Comparison of ENCODE assay signal across 12 cellular contexts in genomic region chr19:7986321-7987083, GRCh38. TPM values are rescaled to one million over a fixed set of nuclear protein-coding genes. Genes with fewer than 3 reads are reported as not detected.
DNase-seq lines count a peak whose midpoint lies in the region; ATAC-seq and TF ChIP-seq lines count a peak whose summit lies in the region.
"Had no signal": no experiment of that assay in that cellular context is flagged by ENCODE, and none has a peak within 500 bp of the region (broad histone marks: within the 10 kb centered on the region; RNA-seq: fewer than 3 reads in every experiment).

No MANE protein-coding gene starts in this region.

- DNase-seq in AG04450 (ENCODE audit: low read depth, low spot score) (peak; percentile 34), M059J (ENCODE audit: low read depth) (peak; percentile 71), dedifferentiated amniotic fluid mesenchymal stem cell (ENCODE audit: extremely low spot score) (peak; percentile 66), SHP77 treated with DMSO at 0.1 percent for 48 hours (lab: John Stamatoyannopoulos, UW) (no peak), OCI-LY7 (ENCODE audit: low spot score) (no peak)
- DNase-seq in stimulated activated CD4-positive, alpha-beta T cell treated with anti-CD3 and anti-CD28 coated beads, Interleukin-12 subunit alpha, Interleukin-12 subunit beta, amount 100 ng/mL, for 4 hours: no peak
- DNase-seq: activated T-cell treated with anti-CD3 and anti-CD28 coated beads for 4 hours, COR-L47, NCI-H446 treated with DMSO at 0.1 percent for 48 hours had no signal

- H4K20me1 ChIP-seq in OCI-LY7 (ENCODE audit: insufficient read depth, low read length): peaks cover 4% of the 10 kb centered on the region; the same call in 1 of the 2 replicates

- H2AFZ ChIP-seq in OCI-LY7 (ENCODE audit: low read length): no peak overlapping the region

- no TSS peak for BruUV-seq in OCI-LY7 (replicated peaks; lab: Mats Ljungman, UMichigan)

- no peaks in the 10 kb centered on the region for H3K4me1 ChIP-seq in OCI-LY7 (ENCODE audit: insufficient read depth, low read length, poor library complexity, severe bottlenecking)

- POLR2A ChIA-PET in AG04450 (lab: Yijun Ruan, JAX) (no interaction called here), OCI-LY7 (lab: Charles Lee) (no interaction called here)

- no peaks in the 10 kb centered on the region for H3K9me2 ChIP-seq in OCI-LY7 (ENCODE audit: insufficient read depth, low read length)

- no peak for TF ChIP-seq CTCF in AG04450 (IDR thresholded peaks at IDR 0.05; ENCODE audit: low read depth, low read length)
- no peak for TF ChIP-seq CTCF in nephron (IDR thresholded peaks at IDR 0.05; ENCODE audit: unreplicated experiment in 3 of 3)
- no peak for TF ChIP-seq CTCF in OCI-LY7 (conservative IDR thresholded peaks at IDR 0.05; ENCODE audit: low read length)

- peaks cover 6% of the 10 kb centered on the region for H3K4me1 Mint-ChIP-seq in nephron

- H3K27me3 ChIP-seq in AG04450 (ENCODE audit: control insufficient read depth, insufficient read depth, low read length): no peaks in the 10 kb centered on the region

- intact Hi-C loops in OCI-LY7 (cut with micrococcal nuclease; ENCODE audit: unreplicated experiment): no loop called here

- peaks cover 93% of the 10 kb centered on the region for H3K36me3 ChIP-seq in OCI-LY7 (ENCODE audit: insufficient read depth, low read length)

- no peak overlapping the region for H3K4me3 Mint-ChIP-seq in nephron
- H3K4me3 Mint-ChIP-seq: stimulated activated effector memory CD8-positive, alpha-beta T cell treated with anti-CD3 and anti-CD28 coated beads, Interleukin-12 subunit alpha, Interleukin-12 subunit beta, amount 100 ng/mL, for 72 hours had no signal

- H3K27ac ChIP-seq in AG04450 (ENCODE audit: low read depth, low read length) (no peak overlapping the region), OCI-LY7 (ENCODE audit: low read depth, low read length, poor library complexity, severe bottlenecking) (no peak overlapping the region)

- ATAC-seq in HG02840 (IDR thresholded peaks at IDR 0.05; ENCODE audit: low FRiP score, unreplicated experiment): no peak

- no peaks in the 10 kb centered on the region for H3K27me3 Mint-ChIP-seq in nephron (ENCODE audit: low read depth)

- CTCF ChIA-PET in AG04450 (lab: Charles Lee) (interaction anchor here (1.0 to 4.5 kb wide), 5 partner anchors 15 to 42 kb away, joined by 3 to 42 read pairs (median 8); no protein-coding TSS in a partner anchor), OCI-LY7 (lab: Charles Lee; ENCODE audit: unreplicated experiment) (no interaction called here)

- H3K27ac Mint-ChIP-seq in nephron: peak overlapping the region in 2 of 3 experiments; percentile 51 to 56

- H3K4me2 ChIP-seq in OCI-LY7 (ENCODE audit: low read length): no peak overlapping the region

- H3K9me3 ChIP-seq in AG04450 (ENCODE audit: control insufficient read depth, insufficient read depth, low read length) (no peaks in the 10 kb centered on the region), OCI-LY7 (ENCODE audit: low read length) (no peaks in the 10 kb centered on the region)

- no peak overlapping the region for H3K4me3 ChIP-seq in AG04450 (ENCODE audit: low read depth, low read length)
- H3K4me3 ChIP-seq in OCI-LY7 (ENCODE audit: low read depth, low read length, poor library complexity, severe bottlenecking): no peak overlapping the region

- peaks cover 66% of the 10 kb centered on the region for H3K36me3 Mint-ChIP-seq in nephron (ENCODE audit: low read depth)

- no peaks in the 10 kb centered on the region for H3K79me2 ChIP-seq in OCI-LY7 (ENCODE audit: insufficient read depth, low read depth, low read length)

- H3K9me3 Mint-ChIP-seq in nephron: no peaks in the 10 kb centered on the region
- H3K9me3 Mint-ChIP-seq: stimulated activated effector memory CD8-positive, alpha-beta T cell treated with anti-CD3 and anti-CD28 coated beads, Interleukin-12 subunit alpha, Interleukin-12 subunit beta, amount 100 ng/mL, for 72 hours had no signal

RNA-seq across cellular contexts. Expression of gene ELAVL1, which starts 18.9 kb away (rescaled TPM):
- polyA plus RNA-seq in AG04450 (2011; rRNA removed): 44.7 and 52.3 TPM in 2 replicates
- polyA minus RNA-seq in AG04450 (2011; rRNA and poly(A)+ RNA removed): 43.8 and 53.1 TPM in 2 replicates
- 57.5 and 75.3 TPM in 2 replicates for total RNA-seq in M059J (2014; rRNA removed; shearing (Covaris generic))
- total RNA-seq in OCI-LY7 (2014; rRNA removed; shearing (Covaris generic)): 43.5 and 65.4 TPM in 2 replicates
- total RNA-seq in OCI-LY7 (2022): 162 and 168 TPM in 2 replicates

RNA-seq across cellular contexts. Expression of gene TIMM44, which starts 43.0 kb away (rescaled TPM):
- 42.0 and 43.3 TPM in 2 replicates for polyA plus RNA-seq in AG04450 (2011; rRNA removed)
- polyA minus RNA-seq in AG04450 (2011; rRNA and poly(A)+ RNA removed): 26.6 and 27.2 TPM in 2 replicates
- 41.4 and 57.6 TPM in 2 replicates for total RNA-seq in M059J (2014; rRNA removed; shearing (Covaris generic))
- 86.0 and 89.0 TPM in 2 replicates for total RNA-seq in OCI-LY7 (2014; rRNA removed; shearing (Covaris generic))
- 97.6 and 116 TPM in 2 replicates for total RNA-seq in OCI-LY7 (2022)

Comparison
In these comparisons a context has a peak if more than half of its experiments do, and no peak if none do; other contexts are left out.
1. DNase-seq: peak in AG04450 (single experiment), M059J (single experiment) and dedifferentiated amniotic fluid mesenchymal stem cell (single experiment); none in SHP77 treated with DMSO at 0.1 percent for 48 hours (single experiment), stimulated activated CD4-positive, alpha-beta T cell treated with anti-CD3 and anti-CD28 coated beads, Interleukin-12 subunit alpha, Interleukin-12 subunit beta, amount 100 ng/mL, for 4 hours (single experiment) and OCI-LY7 (single experiment).